10 cellular contexts compared by ENCODE assay signal in genomic region chr12:47832263-47832933, GRCh38.
DNase-seq lines count a peak whose midpoint lies in the region; ATAC-seq and TF ChIP-seq lines count a peak whose summit lies in the region.
"Had no signal": no experiment of that assay in that cellular context is flagged by ENCODE, and none has a peak within 500 bp of the region (broad histone marks: within the 10 kb centered on the region; RNA-seq: fewer than 3 reads in every experiment).

No MANE protein-coding gene starts in this region.

- TF ChIP-seq CTCF in foreskin fibroblast (IDR thresholded peaks at IDR 0.05; ENCODE audit: low read depth, low read length) = no peak
- TF ChIP-seq CTCF in coronary artery (IDR thresholded peaks at IDR 0.05) = no peak

- DNase-seq in activated T-cell treated with anti-CD3 and anti-CD28 coated beads for 48 hours (ENCODE audit: low read depth) (peak; percentile 76), kidney glomerular epithelial cell (lab: John Stamatoyannopoulos, UW) (peak; percentile 23), foreskin fibroblast (no peak), DMS79 treated with DMSO at 0.1 percent for 48 hours (lab: John Stamatoyannopoulos, UW) (no peak), coronary artery (ENCODE audit: low spot score) (no peak)
- DNase-seq in activated T-cell treated with anti-CD3 and anti-CD28 coated beads, Interleukin-2, amount 50 U/mL, for 1 hour = no peak
- peak; percentile 82 to 86 for DNase-seq in activated CD4-positive, alpha-beta T cell treated with anti-CD3 and anti-CD28 coated beads, Interleukin-2, amount 50 U/mL, for 48 hours
- DNase-seq in stimulated activated naive CD8-positive, alpha-beta T cell treated with anti-CD3 and anti-CD28 coated beads, Interleukin-15, Interleukin-2, amounts not matched to agents 100 U/mL and 50 U/mL, for 24 hours = peak; percentile 86
- DNase-seq: NCI-H2171 had no signal

- no peak overlapping the region for H3K4me3 ChIP-seq in foreskin fibroblast (ENCODE audit: low read depth in 1 of 2, low read length in 2 of 2)
- no peak overlapping the region for H3K4me3 ChIP-seq in coronary artery

- H3K27ac ChIP-seq in coronary artery = no peak overlapping the region

- ATAC-seq in stimulated activated naive CD8-positive, alpha-beta T cell treated with anti-CD3 and anti-CD28 coated beads, Interleukin-15, Interleukin-2, amounts not matched to agents 100 U/mL and 50 U/mL, for 24 hours = peak; percentile 84
- ATAC-seq: SK-N-SH treated with all-trans-retinoic acid at 6 μM for 48 hours had no signal

Comparison
In these comparisons a context has a peak if more than half of its experiments do, and no peak if none do; other contexts are left out.
1. DNase-seq: peak in activated T-cell treated with anti-CD3 and anti-CD28 coated beads for 48 hours (single experiment), activated CD4-positive, alpha-beta T cell treated with anti-CD3 and anti-CD28 coated beads, Interleukin-2, amount 50 U/mL, for 48 hours (2 of 2), kidney glomerular epithelial cell (single experiment) and stimulated activated naive CD8-positive, alpha-beta T cell treated with anti-CD3 and anti-CD28 coated beads, Interleukin-15, Interleukin-2, amounts not matched to agents 100 U/mL and 50 U/mL, for 24 hours (single experiment); none in activated T-cell treated with anti-CD3 and anti-CD28 coated beads, Interleukin-2, amount 50 U/mL, for 1 hour (single experiment), foreskin fibroblast (0 of 2), DMS79 treated with DMSO at 0.1 percent for 48 hours (single experiment) and coronary artery (single experiment).